ENCODE assay signal across 23 cellular contexts in the genomic region with DNA sequence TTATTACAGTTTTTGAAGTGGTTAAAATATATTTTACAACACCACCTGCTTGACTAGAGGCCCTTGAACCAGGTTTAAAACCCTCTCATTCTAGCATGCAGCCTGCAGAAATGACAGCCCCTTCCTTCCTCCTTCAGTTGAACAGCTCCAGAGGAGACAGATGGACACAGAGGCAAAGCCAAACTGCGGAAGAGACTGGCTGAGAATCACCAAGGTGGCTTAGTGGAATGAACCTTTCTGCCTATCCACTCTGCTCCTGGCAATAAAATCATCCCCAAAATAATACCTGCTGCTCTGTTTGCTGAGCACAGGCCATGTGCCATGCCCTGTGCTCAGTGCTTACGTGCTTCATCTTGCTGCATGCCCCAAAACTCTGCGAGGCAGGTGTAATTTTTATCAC. TPM values are rescaled to one million over a fixed set of nuclear protein-coding genes. Genes with fewer than 3 reads are reported as not detected.
"Had no signal": no experiment of that assay in that cellular context is flagged by ENCODE, and none has a peak within 500 bp of the region (broad histone marks: within the 10 kb centered on the region; RNA-seq: fewer than 3 reads in every experiment).

No MANE protein-coding gene starts in this region.

- H3K9me3 ChIP-seq: esophagus squamous epithelium, gastroesophageal sphincter, left ventricle myocardium inferior, lower lobe of right lung, pancreas, stomach, thoracic aorta had no signal

- H3K36me3 ChIP-seq: esophagus squamous epithelium, gastroesophageal sphincter, left ventricle myocardium inferior, lower lobe of right lung, neural progenitor cell, pancreas, stomach, thoracic aorta had no signal

- H3K4me3 ChIP-seq: esophagus squamous epithelium, gastroesophageal sphincter, left ventricle myocardium inferior, lower lobe of right lung, neural progenitor cell, pancreas, stomach, thoracic aorta had no signal

- H3K4me1 ChIP-seq: esophagus squamous epithelium, gastroesophageal sphincter, left ventricle myocardium inferior, lower lobe of right lung, neural progenitor cell, pancreas, stomach had no signal

- DNase-seq: effector memory CD8-positive, alpha-beta T cell; esophagus squamous epithelium; foreskin fibroblast; glutamatergic neuron; immature natural killer cell; left cardiac atrium; left ventricle myocardium inferior; lower lobe of right lung; mesenchymal stem cell; midbrain; nucleus accumbens; pancreas; right cardiac atrium; small intestine; stimulated activated CD4-positive, alpha-beta T cell treated with anti-CD3 and anti-CD28 coated beads, Interleukin-12 subunit alpha, Interleukin-12 subunit beta, amount 100 ng/mL, for 4 hours; stimulated activated naive CD4-positive, alpha-beta T cell; stomach; substantia nigra; trophoblast cell had no signal

- ATAC-seq: effector memory CD8-positive, alpha-beta T cell; gastroesophageal sphincter; left cardiac atrium; lower lobe of right lung; natural killer cell treated with Interleukin-12 subunit alpha and Interleukin-12 subunit beta and Interleukin-15 and Interleukin-18, amount 100 ng/mL, for 72 hours; pancreas; right cardiac atrium had no signal

- H3K27me3 ChIP-seq: neural progenitor cell, pancreas had no signal

- H3K27ac ChIP-seq: esophagus squamous epithelium, gastroesophageal sphincter, left ventricle myocardium inferior, lower lobe of right lung, neural progenitor cell, pancreas, stomach, thoracic aorta had no signal

RNA-seq across cellular contexts. Expression of gene PLPP4, which starts 23.9 kb away (rescaled TPM):
- polyA plus RNA-seq: immature natural killer cell, stomach had no signal
